In genomic region chr12:105196090-105196489, GRCh38 we compare ENCODE assay signal across 1 cellular context.
TF ChIP-seq lines count a peak whose summit lies in the region.

No MANE protein-coding gene starts in this region.

TF ChIP-seq in HepG2, 621 proteins besides CTCF, POLR2A, EP300 and RAD21 (continued from another document):
- no peak for TF ChIP-seq ZNF318 (CRISPR knock-in tag; IDR thresholded peaks at IDR 0.05)
- no peak for TF ChIP-seq ZNF253 (CRISPR knock-in tag; IDR thresholded peaks at IDR 0.05; ENCODE audit: borderline replicate concordance)
- TF ChIP-seq ZFX (CRISPR knock-in tag; IDR thresholded peaks at IDR 0.05; ENCODE audit: low read depth), result no peak
- TF ChIP-seq, protein P1, sequence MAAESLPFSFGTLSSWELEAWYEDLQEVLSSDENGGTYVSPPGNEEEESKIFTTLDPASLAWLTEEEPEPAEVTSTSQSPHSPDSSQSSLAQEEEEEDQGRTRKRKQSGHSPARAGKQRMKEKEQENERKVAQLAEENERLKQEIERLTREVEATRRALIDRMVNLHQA (CRISPR knock-in tag; IDR thresholded peaks at IDR 0.05), result no peak
- TF ChIP-seq UBTF (CRISPR knock-in tag; IDR thresholded peaks at IDR 0.05), result no peak
- no peak for TF ChIP-seq HOXA3 (CRISPR knock-in tag; IDR thresholded peaks at IDR 0.05)
- TF ChIP-seq MAFK (conservative IDR thresholded peaks at IDR 0.05 in 1 of 2, IDR thresholded peaks at IDR 0.05 in 1 of 2; ENCODE audit: low read length in 2 of 2), result no peak
- TF ChIP-seq ZNF317 (CRISPR knock-in tag; IDR thresholded peaks at IDR 0.05), result no peak
- TF ChIP-seq MED1 (CRISPR knock-in tag; IDR thresholded peaks at IDR 0.05), result no peak
- no peak for TF ChIP-seq HOXA9 (CRISPR knock-in tag; IDR thresholded peaks at IDR 0.05; ENCODE audit: borderline replicate concordance)
- TF ChIP-seq, protein P2, sequence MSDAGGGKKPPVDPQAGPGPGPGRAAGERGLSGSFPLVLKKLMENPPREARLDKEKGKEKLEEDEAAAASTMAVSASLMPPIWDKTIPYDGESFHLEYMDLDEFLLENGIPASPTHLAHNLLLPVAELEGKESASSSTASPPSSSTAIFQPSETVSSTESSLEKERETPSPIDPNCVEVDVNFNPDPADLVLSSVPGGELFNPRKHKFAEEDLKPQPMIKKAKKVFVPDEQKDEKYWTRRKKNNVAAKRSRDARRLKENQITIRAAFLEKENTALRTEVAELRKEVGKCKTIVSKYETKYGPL (CRISPR knock-in tag; IDR thresholded peaks at IDR 0.05), result no peak
- TF ChIP-seq HMGXB3 (CRISPR knock-in tag; IDR thresholded peaks at IDR 0.05; ENCODE audit: borderline replicate concordance), result no peak
- no peak for TF ChIP-seq ZBTB4 (CRISPR knock-in tag; IDR thresholded peaks at IDR 0.05; ENCODE audit: borderline replicate concordance)
